Comparison of ENCODE assay signal across 23 cellular contexts in genomic region chr5:42595597-42595996, GRCh38.
DNase-seq lines count a peak whose midpoint lies in the region; ATAC-seq, FAIRE-seq and TF ChIP-seq lines count a peak whose summit lies in the region.
"Had no signal": no experiment of that assay in that cellular context is flagged by ENCODE, and none has a peak within 500 bp of the region (broad histone marks: within the 10 kb centered on the region; RNA-seq: fewer than 3 reads in every experiment).

No MANE protein-coding gene starts in this region.

- no peaks in the 10 kb centered on the region for H3F3A ChIP-seq in neural progenitor cell (ENCODE audit: low read depth)

- peaks cover 5% of the 10 kb centered on the region for H3K4me1 Mint-ChIP-seq in neural progenitor cell
- H3K4me1 Mint-ChIP-seq: activated CD4-positive, alpha-beta T cell treated with anti-CD3 and anti-CD28 coated beads, Interleukin-2, amount 10 ng/mL, durations not matched to agents 7 days and 5 days; activated CD8-positive, alpha-beta memory T cell treated with anti-CD3 and anti-CD28 coated beads, Interleukin-2, amount 10 ng/mL, durations not matched to agents 7 days and 5 days; activated naive CD4-positive, alpha-beta T cell treated with anti-CD3 and anti-CD28 coated beads, Interleukin-2, amount 10 ng/mL, durations not matched to agents 7 days and 5 days had no signal

- H3K4me3 Mint-ChIP-seq in neural progenitor cell: no peak overlapping the region
- H3K4me3 Mint-ChIP-seq: activated CD4-positive, alpha-beta T cell treated with anti-CD3 and anti-CD28 coated beads, Interleukin-2, amount 10 ng/mL, durations not matched to agents 7 days and 5 days; activated CD8-positive, alpha-beta memory T cell treated with anti-CD3 and anti-CD28 coated beads, Interleukin-2, amount 10 ng/mL, durations not matched to agents 7 days and 5 days; activated naive CD4-positive, alpha-beta T cell treated with anti-CD3 and anti-CD28 coated beads, Interleukin-2, amount 10 ng/mL, durations not matched to agents 7 days and 5 days; CD4-positive, alpha-beta memory T cell; HFFc6; memory B cell had no signal

- FAIRE-seq in D721Med (lab: Jason Lieb, UNC) (peak; percentile 58), small intestine (lab: Jason Lieb, UNC) (no peak)
- FAIRE-seq: GM12891 had no signal

- H3K27me3 ChIP-seq in right lobe of liver (no peaks in the 10 kb centered on the region), small intestine (ENCODE audit: control insufficient read depth in 2 of 2, insufficient read depth in 2 of 2, low read length in 2 of 2) (no peaks in the 10 kb centered on the region), neural progenitor cell (no peaks in the 10 kb centered on the region)
- H3K27me3 ChIP-seq: upper lobe of left lung had no signal

- no peak overlapping the region for H3K9ac ChIP-seq in neural progenitor cell

- H3K27me3 Mint-ChIP-seq in neural progenitor cell (ENCODE audit: insufficient read depth, low read depth): no peaks in the 10 kb centered on the region

- H3K36me3 ChIP-seq in right lobe of liver (no peaks in the 10 kb centered on the region), small intestine (ENCODE audit: control insufficient read depth in 2 of 2, insufficient read depth in 2 of 2, low read length in 2 of 2) (no peaks in the 10 kb centered on the region), neural progenitor cell (no peaks in the 10 kb centered on the region)
- H3K36me3 ChIP-seq: upper lobe of left lung had no signal

- H3K4me1 ChIP-seq in right lobe of liver: peaks cover 0 to 40% (median 13%) of the 10 kb centered on the region in 4 donors
- H3K4me1 ChIP-seq in small intestine (ENCODE audit: control insufficient read depth in 2 of 2, insufficient read depth in 1 of 2, low read depth in 1 of 2, low read length in 1 of 2): no peaks in the 10 kb centered on the region
- no peaks in the 10 kb centered on the region for H3K4me1 ChIP-seq in neural progenitor cell

- H3K27ac ChIP-seq in right lobe of liver (peak overlapping the region in 2 of 3 donors; percentile 72 to 80), small intestine (ENCODE audit: low read depth in 1 of 2, low read length in 1 of 2) (no peak overlapping the region), neural progenitor cell (no peak overlapping the region)
- H3K27ac ChIP-seq: skin epidermis, upper lobe of left lung had no signal

- no peak for ATAC-seq in right lobe of liver
- ATAC-seq: activated CD8-positive, alpha-beta memory T cell treated with anti-CD3 and anti-CD28 coated beads, Interleukin-2, amount 10 ng/mL, durations not matched to agents 7 days and 5 days had no signal

- TF ChIP-seq POLR2A in right lobe of liver (IDR thresholded peaks at IDR 0.05): no peak

- no peaks in the 10 kb centered on the region for H4K20me1 ChIP-seq in neural progenitor cell (ENCODE audit: low read depth)

- H3K4me2 ChIP-seq in neural progenitor cell: no peak overlapping the region

- no peaks in the 10 kb centered on the region for H3K79me2 ChIP-seq in neural progenitor cell (ENCODE audit: low read depth)

- H3K27ac Mint-ChIP-seq in neural progenitor cell: no peak overlapping the region
- H3K27ac Mint-ChIP-seq: activated CD4-positive, alpha-beta T cell treated with anti-CD3 and anti-CD28 coated beads, Interleukin-2, amount 10 ng/mL, durations not matched to agents 7 days and 5 days; activated CD8-positive, alpha-beta memory T cell treated with anti-CD3 and anti-CD28 coated beads, Interleukin-2, amount 10 ng/mL, durations not matched to agents 7 days and 5 days; activated naive CD4-positive, alpha-beta T cell treated with anti-CD3 and anti-CD28 coated beads, Interleukin-2, amount 10 ng/mL, durations not matched to agents 7 days and 5 days; CD4-positive, alpha-beta memory T cell; HFFc6; memory B cell had no signal

- no peak for TF ChIP-seq CTCF in D721Med (IDR thresholded peaks at IDR 0.05; ENCODE audit: insufficient read depth, missing control alignments)
- no peak for TF ChIP-seq CTCF in right lobe of liver (IDR thresholded peaks at IDR 0.05)
- no peak for TF ChIP-seq CTCF in neural progenitor cell (IDR thresholded peaks at IDR 0.05)

- WGBS in right lobe of liver (ENCODE audit: insufficient coverage, low coverage, low lambda C conversion rate, missing lambda C conversion rate): 57% methylated on average over 2 of the region's 2 CpGs
- 55 to 62% (median 61%) methylated on average over 2 of the region's 2 CpGs for WGBS in small intestine, 3 donors

- intact Hi-C loops in right lobe of liver (cut with DNase I): no loop called here

- no peaks in the 10 kb centered on the region for H3K9me3 Mint-ChIP-seq in neural progenitor cell
- H3K9me3 Mint-ChIP-seq: activated CD4-positive, alpha-beta T cell treated with anti-CD3 and anti-CD28 coated beads, Interleukin-2, amount 10 ng/mL, durations not matched to agents 7 days and 5 days; activated naive CD4-positive, alpha-beta T cell treated with anti-CD3 and anti-CD28 coated beads, Interleukin-2, amount 10 ng/mL, durations not matched to agents 7 days and 5 days; memory B cell had no signal

- DNase-seq in D721Med (ENCODE audit: insufficient read length, low spot score) (peak; percentile 18), DMS79 (lab: John Stamatoyannopoulos, UW) (peak; percentile 28), NCI-H524 (lab: John Stamatoyannopoulos, UW) (peak; percentile 84 to 97), right lobe of liver (no peak), small intestine (no peak), neural progenitor cell (ENCODE audit: low spot score) (no peak), OCI-M1 (lab: John Stamatoyannopoulos, UW) (no peak)
- DNase-seq in activated CD8-positive, alpha-beta memory T cell treated with anti-CD3 and anti-CD28 coated beads for 24 hours: no peak
- DNase-seq: activated CD4-positive, alpha-beta T cell treated with anti-CD3 and anti-CD28 coated beads, Interleukin-2, amount 10 ng/mL, durations not matched to agents 7 days and 5 days; activated CD8-positive, alpha-beta memory T cell treated with anti-CD3 and anti-CD28 coated beads, Interleukin-2, amount 10 ng/mL, durations not matched to agents 7 days and 5 days; activated naive CD4-positive, alpha-beta T cell treated with anti-CD3 and anti-CD28 coated beads, Interleukin-2, amount 10 ng/mL, durations not matched to agents 7 days and 5 days; amniotic stem cell; CD4-positive, alpha-beta memory T cell; HFFc6; KBM-7; NCI-H2081; NCI-H526; nucleus accumbens; stimulated activated CD4-positive, alpha-beta T cell treated with anti-CD3 and anti-CD28 coated beads, Interleukin-1b, Interleukin-23, amount 100 ng/mL, for 48 hours; upper lobe of left lung had no signal

- no peaks in the 10 kb centered on the region for H3K9me3 ChIP-seq in right lobe of liver
- H3K9me3 ChIP-seq in small intestine (ENCODE audit: control insufficient read depth, low read depth): no peaks in the 10 kb centered on the region
- H3K9me3 ChIP-seq in neural progenitor cell (ENCODE audit: low read depth): no peaks in the 10 kb centered on the region
- H3K9me3 ChIP-seq: upper lobe of left lung had no signal

- H2AFZ ChIP-seq in neural progenitor cell (replicated peaks): no peak overlapping the region

- no peaks in the 10 kb centered on the region for H3K36me3 Mint-ChIP-seq in neural progenitor cell
- H3K36me3 Mint-ChIP-seq: activated CD8-positive, alpha-beta memory T cell treated with anti-CD3 and anti-CD28 coated beads, Interleukin-2, amount 10 ng/mL, durations not matched to agents 7 days and 5 days; activated naive CD4-positive, alpha-beta T cell treated with anti-CD3 and anti-CD28 coated beads, Interleukin-2, amount 10 ng/mL, durations not matched to agents 7 days and 5 days; CD4-positive, alpha-beta memory T cell; memory B cell had no signal

- H3K4me3 ChIP-seq in right lobe of liver: no peak overlapping the region
- H3K4me3 ChIP-seq in small intestine (ENCODE audit: low read depth in 1 of 2, low read length in 2 of 2): no peak overlapping the region
- no peak overlapping the region for H3K4me3 ChIP-seq in neural progenitor cell
- H3K4me3 ChIP-seq: skin epidermis, upper lobe of left lung had no signal

Comparison
In these comparisons a context has a peak if more than half of its experiments do, and no peak if none do; other contexts are left out.
1. DNase-seq: peak in D721Med (single experiment), DMS79 (single experiment) and NCI-H524 (2 of 2); none in right lobe of liver (0 of 3), small intestine (single experiment), neural progenitor cell (single experiment), activated CD8-positive, alpha-beta memory T cell treated with anti-CD3 and anti-CD28 coated beads for 24 hours (single experiment) and OCI-M1 (single experiment).
2. H3K27ac ChIP-seq: peak in right lobe of liver (2 of 3); none in small intestine (0 of 2) and neural progenitor cell (single experiment).